In genomic region chr19:3721131-3721899, GRCh38 we compare ENCODE assay signal across 1 cellular context.
TF ChIP-seq lines count a peak whose summit lies in the region.

No MANE protein-coding gene starts in this region.

TF ChIP-seq in K562, 482 proteins besides CTCF, POLR2A, EP300 and RAD21 (continued from another document and continues in another):
- TF ChIP-seq ZNF449 (CRISPR knock-in tag; IDR thresholded peaks at IDR 0.05) (no peak), SRSF9 (IDR thresholded peaks at IDR 0.05; ENCODE audit: borderline replicate concordance, low read depth, low read length) (no peak), TCF7L2 (IDR thresholded peaks at IDR 0.05; ENCODE audit: low read depth, low read length) (0 out of 2 replicates have a peak, but pooled peaks have one; percentile 37), ZNF282 (CRISPR knock-in tag; IDR thresholded peaks at IDR 0.05) (no peak), CHAMP1 (IDR thresholded peaks at IDR 0.05) (no peak; the same call in 1 of the 2 replicates), RREB1 (CRISPR knock-in tag; IDR thresholded peaks at IDR 0.05) (no peak), MED1 (CRISPR knock-in tag; IDR thresholded peaks at IDR 0.05; ENCODE audit: borderline replicate concordance) (no peak), IRF9 (tag; IDR thresholded peaks at IDR 0.05) (no peak), TARDBP (IDR thresholded peaks at IDR 0.05) (no peak), ZNF644 (tag; IDR thresholded peaks at IDR 0.05; ENCODE audit: low read depth) (no peak), ELF1 (tag; IDR thresholded peaks at IDR 0.05) (no peak), HCFC1 (IDR thresholded peaks at IDR 0.05; ENCODE audit: low read depth, low read length) (peak; percentile 70), FOXO4 (CRISPR knock-in tag; IDR thresholded peaks at IDR 0.05) (no peak), DMBX1 (CRISPR knock-in tag; IDR thresholded peaks at IDR 0.05; ENCODE audit: borderline replicate concordance) (no peak), ZNF121 (CRISPR knock-in tag; conservative IDR thresholded peaks at IDR 0.05) (peak; percentile 33; the same call in 1 of the 2 replicates), UBTF (IDR thresholded peaks at IDR 0.05; ENCODE audit: borderline replicate concordance in 1 of 2, low read depth in 2 of 2, low read length in 2 of 2) (0 out of 4 replicates have a peak, but pooled peaks of 1 of the 2 experiments have one; percentile 21), YY1 (IDR thresholded peaks at IDR 0.05; ENCODE audit: borderline replicate concordance in 1 of 3, control insufficient read depth in 1 of 3, extremely low read depth in 1 of 3, insufficient read depth in 3 of 3, insufficient read length in 1 of 3, insufficient replicate concordance in 2 of 3, low read depth in 1 of 3, low read length in 2 of 3) (peak in 2 of 3 experiments; percentile 76 to 83), ADNP (tag; IDR thresholded peaks at IDR 0.05) (peak; percentile 99), TCF3 (CRISPR knock-in tag; IDR thresholded peaks at IDR 0.05) (no peak), ZBTB49 (CRISPR knock-in tag; IDR thresholded peaks at IDR 0.05; ENCODE audit: borderline replicate concordance) (no peak), ILF3 (IDR thresholded peaks at IDR 0.05; ENCODE audit: borderline replicate concordance) (no peak), NFRKB (IDR thresholded peaks at IDR 0.05; ENCODE audit: low read depth) (no peak), ZNF639 (CRISPR knock-in tag; conservative IDR thresholded peaks at IDR 0.05 in 1 of 2, IDR thresholded peaks at IDR 0.05 in 1 of 2) (no peak), GTF2E2 (tag; IDR thresholded peaks at IDR 0.05) (no peak), CCNT2 (IDR thresholded peaks at IDR 0.05; ENCODE audit: borderline replicate concordance, extremely low read depth, insufficient read length, low read depth, low read length) (peak; percentile 91), MEF2A (IDR thresholded peaks at IDR 0.05; ENCODE audit: control insufficient read depth, low read depth, low read length) (peak; percentile 28; the same call in 1 of the 2 replicates), HOMEZ (CRISPR knock-in tag; IDR thresholded peaks at IDR 0.05) (no peak), HMGN3 (IDR thresholded peaks at IDR 0.05; ENCODE audit: borderline replicate concordance, extremely low read depth, insufficient read length, low read depth, low read length) (peak; percentile 99), THRA (IDR thresholded peaks at IDR 0.05) (no peak), C11orf30 (IDR thresholded peaks at IDR 0.05; ENCODE audit: low read depth) (no peak), NUFIP1 (IDR thresholded peaks at IDR 0.05; ENCODE audit: partially characterized antibody) (peak; percentile 98), MAFG (tag; conservative IDR thresholded peaks at IDR 0.05) (no peak), THAP7 (CRISPR knock-in tag; IDR thresholded peaks at IDR 0.05) (no peak)
